In the genomic region with DNA sequence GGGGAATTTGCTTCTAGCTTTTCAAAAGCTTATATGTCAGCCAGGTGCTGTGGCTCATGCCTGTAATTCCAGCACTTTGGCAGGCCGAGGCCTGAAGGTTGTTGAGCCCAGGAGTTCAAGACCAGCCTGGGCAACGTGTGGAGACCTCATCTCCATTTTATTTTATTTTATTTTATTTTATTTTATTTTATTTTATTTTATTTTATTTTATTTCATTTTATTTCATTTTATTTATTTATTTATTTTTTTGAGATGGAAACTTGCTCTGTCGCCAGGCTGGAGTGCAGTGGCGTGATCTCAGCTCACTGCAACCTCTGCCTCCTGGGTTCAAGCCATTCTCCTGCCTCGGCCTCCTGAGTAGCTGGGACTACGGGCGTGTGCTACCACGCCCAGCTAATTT, we compare ENCODE assay signal across 1 cellular context. TPM values are rescaled to one million over a fixed set of nuclear protein-coding genes. Genes with fewer than 3 reads are reported as not detected.
"Had no signal": no experiment of that assay in that cellular context is flagged by ENCODE, and none has a peak within 500 bp of the region (broad histone marks: within the 10 kb centered on the region; RNA-seq: fewer than 3 reads in every experiment).

No MANE protein-coding gene starts in this region.

RNA-seq across cellular contexts. Expression of a gene that starts 20.9 kb away (rescaled TPM):
- total RNA-seq: G401 had no signal
